In the genomic region with DNA sequence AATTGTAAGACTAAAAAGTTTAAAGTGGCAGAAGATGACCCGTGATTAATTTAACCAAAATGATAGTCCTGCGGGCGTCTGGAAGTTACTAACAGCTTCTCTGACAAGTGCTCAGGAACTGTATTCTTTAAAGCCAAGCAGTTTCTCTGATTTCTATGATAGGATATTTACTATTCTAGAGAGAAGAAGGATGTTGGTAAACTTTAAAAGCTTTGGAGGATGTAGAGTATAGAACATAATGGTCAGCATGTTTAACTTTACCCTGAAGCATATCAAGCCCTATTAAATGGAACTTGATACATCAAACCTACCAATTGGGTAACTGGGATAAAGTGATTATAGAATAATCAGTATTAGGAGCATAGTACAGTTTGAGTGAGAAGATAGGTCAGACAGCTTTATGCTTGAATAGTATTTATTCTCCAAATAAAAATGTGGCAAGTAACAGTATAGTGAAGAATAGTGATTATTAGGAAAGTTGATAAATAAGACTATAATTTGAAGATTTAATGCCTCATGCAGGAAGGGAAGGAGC, we compare ENCODE assay signal across 8 cellular contexts. TPM values are rescaled to one million over a fixed set of nuclear protein-coding genes. Genes with fewer than 3 reads are reported as not detected.
DNase-seq lines count a peak whose midpoint lies in the region; ATAC-seq and TF ChIP-seq lines count a peak whose summit lies in the region.

No MANE protein-coding gene starts in this region.

- no peak overlapping the region for H2BK120ac ChIP-seq in mesenchymal stem cell (ENCODE audit: low read depth, low read length)

- H2BK12ac ChIP-seq in mesenchymal stem cell (ENCODE audit: low read length in 2 of 2), result no peak overlapping the region

- no peak overlapping the region for H3K4ac ChIP-seq in mesenchymal stem cell (ENCODE audit: low read depth in 1 of 2, low read length in 2 of 2)

- H2AFZ ChIP-seq in mesenchymal stem cell (ENCODE audit: low read depth, low read length), result no peak overlapping the region

- H4K8ac ChIP-seq in mesenchymal stem cell (ENCODE audit: low read length), result no peak overlapping the region

- no peak overlapping the region for H3K14ac ChIP-seq in mesenchymal stem cell (ENCODE audit: low read length in 2 of 2)

- no peak for TF ChIP-seq EP300 in gastroesophageal sphincter (IDR thresholded peaks at IDR 0.05)

- no peak for TF ChIP-seq POLR2A in gastroesophageal sphincter (IDR thresholded peaks at IDR 0.05)

- no peak for ATAC-seq in heart right ventricle
- ATAC-seq in Right ventricle myocardium inferior, result no peak
- no peak for ATAC-seq in gastroesophageal sphincter
- ATAC-seq in omental fat pad (ENCODE audit: low FRiP score), result no peak
- no peak for ATAC-seq in HG03139 (IDR thresholded peaks at IDR 0.05; ENCODE audit: unreplicated experiment)

- peaks cover 9% of the 10 kb centered on the region for H3K79me1 ChIP-seq in mesenchymal stem cell (replicated peaks; ENCODE audit: low read length, poor library complexity, severe bottlenecking)

- no peaks in the 10 kb centered on the region for H3K27me3 ChIP-seq in heart right ventricle
- H3K27me3 ChIP-seq in adipocyte (replicated peaks; ENCODE audit: control insufficient read depth, insufficient read depth, low read length), result no peaks in the 10 kb centered on the region
- H3K27me3 ChIP-seq in mesenchymal stem cell (ENCODE audit: control insufficient read depth in 1 of 2, insufficient read depth in 1 of 2, low read length in 2 of 2), result no peaks in the 10 kb centered on the region
- H3K27me3 ChIP-seq in gastroesophageal sphincter, result no peaks in the 10 kb centered on the region

- H3K9ac ChIP-seq in adipocyte (ENCODE audit: low read length), result peak overlapping the region; percentile 86
- peak overlapping the region; percentile 91 for H3K9ac ChIP-seq in mesenchymal stem cell (ENCODE audit: low read length)

- no peak overlapping the region for H2BK15ac ChIP-seq in mesenchymal stem cell (ENCODE audit: low read depth, poor library complexity, severe bottlenecking)

- 7 to 10% methylated on average over 3 of the region's 3 CpGs for WGBS in heart right ventricle, 2 donors
- 16% methylated on average over 3 of the region's 3 CpGs for WGBS in mesenchymal stem cell
- WGBS in urinary bladder, result 10% methylated on average over 3 of the region's 3 CpGs
- WGBS in gastroesophageal sphincter (ENCODE audit: low coverage in 1 of 2), 2 donors, result 6% methylated on average over 3 of the region's 3 CpGs; no CpG with 5 or more reads in 1 of the 2 donors

- no peak overlapping the region for H4K91ac ChIP-seq in mesenchymal stem cell (ENCODE audit: low read length)

- intact Hi-C loops in heart right ventricle (cut with DNase I) (loop anchor here in 8 of 10 donors (5.0 to 10.0 kb wide), 7 partner anchors 40 to 278 kb away; a partner anchor contains a TSS), Right ventricle myocardium inferior (cut with DNase I) (loop anchor here (5.0 kb wide), 2 partner anchors 130 to 145 kb away; no protein-coding TSS in a partner anchor)

- H3K27ac ChIP-seq in heart right ventricle, result peak overlapping the region in 9 of 10 donors; percentile 86 to 99 (median 94)
- no peak overlapping the region for H3K27ac ChIP-seq in mesenchymal stem cell (ENCODE audit: low read length, poor library complexity, severe bottlenecking)
- peak overlapping the region; percentile 6 for H3K27ac ChIP-seq in urinary bladder (ENCODE audit: low read depth)
- peak overlapping the region in 2 of 4 donors; percentile 93 to 97 for H3K27ac ChIP-seq in gastroesophageal sphincter

- H3K4me3 ChIP-seq in heart right ventricle (peak overlapping the region in 8 of 10 donors; percentile 72 to 91 (median 82)), adipocyte (ENCODE audit: low read length) (peak overlapping the region; percentile 93), mesenchymal stem cell (ENCODE audit: insufficient read depth in 1 of 2, low read depth in 1 of 2, low read length in 2 of 2) (peak overlapping the region in 1 of 2 experiments; percentile 94), urinary bladder (ENCODE audit: low read depth, low read length) (peak overlapping the region; percentile 27), gastroesophageal sphincter (peak overlapping the region in 1 of 2 donors; percentile 84)

- TF ChIP-seq CTCF in heart right ventricle (IDR thresholded peaks at IDR 0.05), result no peak
- no peak for TF ChIP-seq CTCF in gastroesophageal sphincter (IDR thresholded peaks at IDR 0.05)
- TF ChIP-seq CTCF in omental fat pad (IDR thresholded peaks at IDR 0.05), result no peak

- H3K4me1 ChIP-seq in heart right ventricle, result peaks cover 7 to 83% (median 54%) of the 10 kb centered on the region in 9 donors
- H3K4me1 ChIP-seq in adipocyte (ENCODE audit: control insufficient read depth, insufficient read depth, low read length), result peaks cover 38% of the 10 kb centered on the region
- H3K4me1 ChIP-seq in mesenchymal stem cell (ENCODE audit: control insufficient read depth, insufficient read depth, low read depth, low read length), result peaks cover 2% of the 10 kb centered on the region
- no peaks in the 10 kb centered on the region for H3K4me1 ChIP-seq in urinary bladder (ENCODE audit: insufficient read depth)
- H3K4me1 ChIP-seq in gastroesophageal sphincter, result peaks cover 5 to 58% (median 12%) of the 10 kb centered on the region in 3 donors

- H2AK5ac ChIP-seq in mesenchymal stem cell (ENCODE audit: low read length, severe bottlenecking), result no peak overlapping the region

- H3K36me3 ChIP-seq in heart right ventricle (no peaks in the 10 kb centered on the region), adipocyte (ENCODE audit: control insufficient read depth, insufficient read depth, low read length, severe bottlenecking) (no peaks in the 10 kb centered on the region), mesenchymal stem cell (ENCODE audit: control insufficient read depth in 1 of 2, insufficient read depth in 2 of 2, low read depth in 1 of 2, low read length in 2 of 2) (no peaks in the 10 kb centered on the region), urinary bladder (ENCODE audit: insufficient read depth) (no peaks in the 10 kb centered on the region), gastroesophageal sphincter (no peaks in the 10 kb centered on the region)

- H3K4me2 ChIP-seq in mesenchymal stem cell (ENCODE audit: low read length, poor library complexity, severe bottlenecking), result peak overlapping the region; percentile 54

- DNase-seq in heart right ventricle (no peak), Right ventricle myocardium inferior (ENCODE audit: missing footprints) (no peak), adipocyte (ENCODE audit: low read depth) (peak; percentile 27), mesenchymal stem cell (peak; percentile 13), omental fat pad (ENCODE audit: low spot score) (no peak)

- H2BK5ac ChIP-seq in mesenchymal stem cell (ENCODE audit: low read depth, low read length, poor library complexity, severe bottlenecking), result no peak overlapping the region

- H3K18ac ChIP-seq in mesenchymal stem cell (ENCODE audit: low read depth in 1 of 2, low read length in 2 of 2), result no peak overlapping the region

- H3K23ac ChIP-seq in mesenchymal stem cell (ENCODE audit: low read length in 2 of 2), result no peak overlapping the region

- no peaks in the 10 kb centered on the region for H3K9me3 ChIP-seq in heart right ventricle
- no peaks in the 10 kb centered on the region for H3K9me3 ChIP-seq in adipocyte (ENCODE audit: control insufficient read depth, low read length)
- H3K9me3 ChIP-seq in mesenchymal stem cell (ENCODE audit: control insufficient read depth, low read length), result no peaks in the 10 kb centered on the region
- H3K9me3 ChIP-seq in gastroesophageal sphincter, result no peaks in the 10 kb centered on the region

RNA-seq across cellular contexts. Expression of a gene that starts 1.8 kb away (rescaled TPM):
- total RNA-seq in heart right ventricle (10 to 100 TPM in 5 of 10 donors, 1 to 10 TPM in 5; 6.5 to 13.5 (median 9.6) TPM), Right ventricle myocardium inferior (9.2 TPM), urinary bladder (34.9 TPM), gastroesophageal sphincter (10 to 100 TPM in 3 of 4 donors, 1 to 10 TPM in 1; 8.4 to 11.6 (median 10.5) TPM), omental fat pad (10 to 100 TPM; 16.9 to 29.5 (median 22.4) TPM)
- polyA plus RNA-seq in heart right ventricle (10 to 100 TPM in 1 of 2 donors, 1 to 10 TPM in 1; 5.2 to 11.0 TPM), urinary bladder (14.9 TPM)
- polyA plus RNA-seq in mesenchymal stem cell (2013, experiment 1 of 2), result 22.3 TPM
- polyA plus RNA-seq in mesenchymal stem cell (2013, experiment 2 of 2), result 20.4 TPM

Comparison
In these comparisons a context has a peak if more than half of its experiments do, and no peak if none do; other contexts are left out.
1. DNase-seq: peak in adipocyte (single experiment) and mesenchymal stem cell (single experiment); none in heart right ventricle (0 of 2), Right ventricle myocardium inferior (single experiment) and omental fat pad (single experiment).